ENCODE assay signal across 10 cellular contexts in genomic region chrX:19602866-19603620, GRCh38.
DNase-seq lines count a peak whose midpoint lies in the region; ATAC-seq, FAIRE-seq and TF ChIP-seq lines count a peak whose summit lies in the region.
"Had no signal": no experiment of that assay in that cellular context is flagged by ENCODE, and none has a peak within 500 bp of the region (broad histone marks: within the 10 kb centered on the region; RNA-seq: fewer than 3 reads in every experiment).

No MANE protein-coding gene starts in this region.

- H3K27me3 ChIP-seq in CD8-positive, alpha-beta memory T cell (ENCODE audit: insufficient read depth, low read length, poor library complexity, severe bottlenecking), result no peaks in the 10 kb centered on the region
- H3K27me3 ChIP-seq in bronchial epithelial cell (ENCODE audit: control insufficient read depth, insufficient read depth, low read length), result no peaks in the 10 kb centered on the region

- H3K4me1 ChIP-seq in CD8-positive, alpha-beta memory T cell (ENCODE audit: insufficient read depth, low read length), result no peaks in the 10 kb centered on the region

- peaks cover 38 to 73% (median 63%) of the 10 kb centered on the region in 3 donors for H3K4me1 Mint-ChIP-seq in CD8-positive, alpha-beta memory T cell

- POLR2A ChIA-PET in CD8-positive, alpha-beta memory T cell (lab: Charles Lee), result no interaction called here

- H3K4me3 ChIP-seq in CD8-positive, alpha-beta memory T cell (ENCODE audit: low read length), result no peak overlapping the region
- H3K4me3 ChIP-seq in bronchial epithelial cell (ENCODE audit: low read depth, low read length), result no peak overlapping the region
- H3K4me3 ChIP-seq: lung had no signal

- peaks cover 5% of the 10 kb centered on the region for H3K36me3 ChIP-seq in CD8-positive, alpha-beta memory T cell (ENCODE audit: insufficient read depth, low read length)
- no peaks in the 10 kb centered on the region for H3K36me3 ChIP-seq in bronchial epithelial cell (ENCODE audit: control insufficient read depth, insufficient read depth, low read length)

- H3K9me3 ChIP-seq in CD8-positive, alpha-beta memory T cell (ENCODE audit: low read length), result no peaks in the 10 kb centered on the region

- intact Hi-C loops in Right ventricle myocardium inferior (cut with DNase I), result no loop called here

- peaks cover 0 to 5% (median 0%) of the 10 kb centered on the region in 5 donors for H3K9me3 Mint-ChIP-seq in CD8-positive, alpha-beta memory T cell

- H3K27me3 Mint-ChIP-seq in CD8-positive, alpha-beta memory T cell, result peaks cover 0 to 3% of the 10 kb centered on the region in 2 donors

- no peak for DNase-seq in CD8-positive, alpha-beta memory T cell
- DNase-seq in HPDE6-E6E7 (ENCODE audit: extremely low spot score), result peak; percentile 60
- DNase-seq in bronchial epithelial cell (ENCODE audit: low read depth), result peak; percentile 85
- DNase-seq in myocyte (ENCODE audit: low read depth), result peak; percentile 25
- DNase-seq in Right ventricle myocardium inferior (ENCODE audit: missing footprints), result no peak
- DNase-seq in hippocampal formation (lab: John Stamatoyannopoulos, UW), result no peak

- H3K4me3 Mint-ChIP-seq in CD8-positive, alpha-beta memory T cell, result no peak overlapping the region

- FAIRE-seq in bronchial epithelial cell (lab: Jason Lieb, UNC), result no peak
- FAIRE-seq: TTC549 had no signal

- H3K27ac Mint-ChIP-seq in CD8-positive, alpha-beta memory T cell, result peak overlapping the region in 5 of 8 donors; percentile 15 to 75 (median 20)

- no peak overlapping the region for H3K27ac ChIP-seq in CD8-positive, alpha-beta memory T cell (ENCODE audit: low read depth, low read length)

- peaks cover 0 to 81% (median 8%) of the 10 kb centered on the region in 3 donors for H3K36me3 Mint-ChIP-seq in CD8-positive, alpha-beta memory T cell

- TF ChIP-seq CTCF in bronchial epithelial cell (IDR thresholded peaks at IDR 0.05; ENCODE audit: insufficient read depth, low read length, severe bottlenecking), result no peak

- ATAC-seq in Right ventricle myocardium inferior (no peak), HG03175 (IDR thresholded peaks at IDR 0.05; ENCODE audit: unreplicated experiment) (no peak)
- ATAC-seq: esophagus mucosa had no signal

- CTCF ChIA-PET in CD8-positive, alpha-beta memory T cell (lab: Charles Lee), result no interaction called here

Comparison
In these comparisons a context has a peak if more than half of its experiments do, and no peak if none do; other contexts are left out.
1. DNase-seq: peak in HPDE6-E6E7 (single experiment), bronchial epithelial cell (single experiment) and myocyte (single experiment); none in CD8-positive, alpha-beta memory T cell (0 of 5), Right ventricle myocardium inferior (single experiment) and hippocampal formation (0 of 2).